25 cellular contexts compared by ENCODE assay signal in genomic region chr1:181260271-181260670, GRCh38.
DNase-seq lines count a peak whose midpoint lies in the region; ATAC-seq and TF ChIP-seq lines count a peak whose summit lies in the region.
"Had no signal": no experiment of that assay in that cellular context is flagged by ENCODE, and none has a peak within 500 bp of the region (broad histone marks: within the 10 kb centered on the region; RNA-seq: fewer than 3 reads in every experiment).

No MANE protein-coding gene starts in this region.

- H3K4me3 Mint-ChIP-seq in T-helper 17 cell (no peak overlapping the region), progenitor cell of endocrine pancreas (ENCODE audit: low read depth) (no peak overlapping the region)
- H3K4me3 Mint-ChIP-seq in effector memory CD8-positive, alpha-beta T cell, result no peak overlapping the region
- H3K4me3 Mint-ChIP-seq: CD14-positive monocyte; CD4-positive, alpha-beta memory T cell; CD4-positive, CD25-positive, alpha-beta regulatory T cell; CD8-positive, alpha-beta memory T cell had no signal

- no peak for TF ChIP-seq EP300 in esophagus muscularis mucosa (IDR thresholded peaks at IDR 0.05)

- H2AFZ ChIP-seq in PC-9, result no peak overlapping the region

- ATAC-seq in HG02798 (IDR thresholded peaks at IDR 0.05; ENCODE audit: poor library complexity, unreplicated experiment), result peak; percentile 49
- ATAC-seq in T-helper 17 cell, result no peak
- ATAC-seq in effector memory CD8-positive, alpha-beta T cell (replicated peaks), result no peak
- ATAC-seq: A549 had no signal

- intact Hi-C loops in esophagus muscularis mucosa (cut with DNase I), result no loop called here
- intact Hi-C loops in PC-9 (cut with micrococcal nuclease; ENCODE audit: unreplicated experiment), result no loop called here

- H3K27ac ChIP-seq in esophagus muscularis mucosa (replicated peaks in 1 of 4) (no peak overlapping the region), PC-9 (no peak overlapping the region)
- H3K27ac ChIP-seq: 22Rv1, A549, BLaER1 had no signal

- H3K9me3 ChIP-seq in T-helper 17 cell (ENCODE audit: control insufficient read depth, low read length, poor library complexity, severe bottlenecking) (no peaks in the 10 kb centered on the region), esophagus muscularis mucosa (no peaks in the 10 kb centered on the region), PC-9 (ENCODE audit: insufficient read depth, low read depth) (no peaks in the 10 kb centered on the region)
- H3K9me3 ChIP-seq: A549, BE2C had no signal

- no peak for DNase-seq in T-helper 17 cell
- DNase-seq in esophagus muscularis mucosa (ENCODE audit: extremely low spot score), result peak; percentile 87
- no peak for DNase-seq in progenitor cell of endocrine pancreas (ENCODE audit: low spot score, unreplicated experiment)
- DNase-seq in PC-9, result no peak
- DNase-seq in NCI-H446 treated with DMSO at 0.1 percent for 48 hours (lab: John Stamatoyannopoulos, UW), result no peak
- DNase-seq in effector memory CD8-positive, alpha-beta T cell, result no peak
- DNase-seq: AML-193; BE2C; C1 segment of cervical spinal cord; CD4-positive, alpha-beta memory T cell; CD4-positive, CD25-positive, alpha-beta regulatory T cell; CD8-positive, alpha-beta memory T cell; COR-L47; DMS 273 treated with DMSO at 0.1 percent for 48 hours; DMS153; DMS53; DMS79; DND-41; EL; GDM1 had no signal

- no peaks in the 10 kb centered on the region for H3K4me1 Mint-ChIP-seq in T-helper 17 cell
- no peaks in the 10 kb centered on the region for H3K4me1 Mint-ChIP-seq in progenitor cell of endocrine pancreas (ENCODE audit: low read depth)
- no peaks in the 10 kb centered on the region for H3K4me1 Mint-ChIP-seq in effector memory CD8-positive, alpha-beta T cell (ENCODE audit: low read depth in 2 of 2)
- H3K4me1 Mint-ChIP-seq: CD14-positive monocyte; CD4-positive, alpha-beta memory T cell; CD4-positive, CD25-positive, alpha-beta regulatory T cell; CD8-positive, alpha-beta memory T cell had no signal

- H3K36me3 Mint-ChIP-seq in T-helper 17 cell (ENCODE audit: low read depth) (peaks cover 7% of the 10 kb centered on the region), progenitor cell of endocrine pancreas (ENCODE audit: insufficient read depth) (no peaks in the 10 kb centered on the region)
- H3K36me3 Mint-ChIP-seq in effector memory CD8-positive, alpha-beta T cell (ENCODE audit: insufficient read depth), result no peaks in the 10 kb centered on the region
- H3K36me3 Mint-ChIP-seq: CD14-positive monocyte; CD4-positive, alpha-beta memory T cell; CD4-positive, CD25-positive, alpha-beta regulatory T cell had no signal

- H4K20me1 ChIP-seq in PC-9 (ENCODE audit: insufficient read depth), result no peaks in the 10 kb centered on the region
- H4K20me1 ChIP-seq: BLaER1 had no signal

- CTCF ChIA-PET in PC-9 (lab: Charles Lee), result no interaction called here

- POLR2A ChIA-PET in PC-9 (lab: Charles Lee; ENCODE audit: unreplicated experiment), result no interaction called here

- H3K27me3 Mint-ChIP-seq in T-helper 17 cell (peaks cover 16% of the 10 kb centered on the region), progenitor cell of endocrine pancreas (peaks cover 31% of the 10 kb centered on the region)
- peaks cover 40 to 45% of the 10 kb centered on the region in 2 donors for H3K27me3 Mint-ChIP-seq in effector memory CD8-positive, alpha-beta T cell
- H3K27me3 Mint-ChIP-seq: CD4-positive, CD25-positive, alpha-beta regulatory T cell had no signal

- H3K27me3 ChIP-seq in esophagus muscularis mucosa, result peaks cover 0 to 16% (median 0%) of the 10 kb centered on the region in 4 donors
- peaks cover 21% of the 10 kb centered on the region for H3K27me3 ChIP-seq in PC-9 (ENCODE audit: insufficient read depth, low read depth)
- H3K27me3 ChIP-seq: BE2C, BLaER1 had no signal

- no peaks in the 10 kb centered on the region for H3K9me2 ChIP-seq in PC-9 (ENCODE audit: insufficient read depth)

- WGBS in esophagus muscularis mucosa, result 94% methylated on average over 3 of the region's 3 CpGs

- TF ChIP-seq CTCF in esophagus muscularis mucosa (IDR thresholded peaks at IDR 0.05) (no peak), progenitor cell of endocrine pancreas (IDR thresholded peaks at IDR 0.05; ENCODE audit: unreplicated experiment) (no peak), PC-9 (conservative IDR thresholded peaks at IDR 0.05) (no peak)

- no peaks in the 10 kb centered on the region for H3K4me1 ChIP-seq in esophagus muscularis mucosa
- no peaks in the 10 kb centered on the region for H3K4me1 ChIP-seq in PC-9 (replicated peaks; ENCODE audit: insufficient read depth)
- H3K4me1 ChIP-seq: BE2C, BLaER1 had no signal

- no peak overlapping the region for H3K4me2 ChIP-seq in PC-9
- H3K4me2 ChIP-seq: A549, BLaER1 had no signal

- no peaks in the 10 kb centered on the region for H3K79me2 ChIP-seq in PC-9 (ENCODE audit: low read depth)

- no TSS peak for BruUV-seq in PC-9 (replicated peaks; lab: Mats Ljungman, UMichigan)

- no peaks in the 10 kb centered on the region for H3K36me3 ChIP-seq in esophagus muscularis mucosa
- no peaks in the 10 kb centered on the region for H3K36me3 ChIP-seq in PC-9 (ENCODE audit: low read depth)
- H3K36me3 ChIP-seq: BE2C, BLaER1 had no signal

- H3K27ac Mint-ChIP-seq in T-helper 17 cell, result peak overlapping the region; percentile 27
- H3K27ac Mint-ChIP-seq in progenitor cell of endocrine pancreas, result peak overlapping the region; percentile 4
- peak overlapping the region in 1 of 2 donors; percentile 42 for H3K27ac Mint-ChIP-seq in effector memory CD8-positive, alpha-beta T cell
- H3K27ac Mint-ChIP-seq: CD14-positive monocyte; CD4-positive, alpha-beta memory T cell; CD4-positive, CD25-positive, alpha-beta regulatory T cell; CD8-positive, alpha-beta memory T cell had no signal

- no peak overlapping the region for H3K4me3 ChIP-seq in esophagus muscularis mucosa
- no peak overlapping the region for H3K4me3 ChIP-seq in PC-9
- H3K4me3 ChIP-seq: A549, BLaER1 had no signal

- TF ChIP-seq POLR2A in esophagus muscularis mucosa (IDR thresholded peaks at IDR 0.05; ENCODE audit: low read depth), result no peak

- H3K9me3 Mint-ChIP-seq in progenitor cell of endocrine pancreas (ENCODE audit: low read depth), result peaks cover 5% of the 10 kb centered on the region
- H3K9me3 Mint-ChIP-seq in effector memory CD8-positive, alpha-beta T cell, result no peaks in the 10 kb centered on the region

- H3F3A ChIP-seq in PC-9 (ENCODE audit: insufficient read depth, low read depth), result no peaks in the 10 kb centered on the region
